Comparison of ENCODE assay signal across 23 cellular contexts in the genomic region with DNA sequence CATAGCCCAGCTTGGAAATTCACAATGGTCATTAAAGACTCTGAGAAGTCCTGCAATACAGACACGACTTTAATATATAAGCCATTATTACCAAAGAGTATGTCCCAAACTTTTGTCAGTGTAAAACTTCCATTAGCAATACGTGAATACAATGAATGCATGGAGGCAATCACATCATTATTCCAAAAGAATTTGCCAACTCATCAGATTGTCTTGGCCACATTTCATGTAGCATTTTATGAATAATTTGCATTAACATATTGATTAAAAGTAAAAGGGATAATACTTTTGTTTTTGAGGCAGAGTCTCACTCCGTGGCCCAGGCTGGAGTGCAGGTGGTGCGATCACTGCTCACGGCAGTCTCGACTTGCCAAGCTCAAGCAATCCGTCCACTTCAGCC. TPM values are rescaled to one million over a fixed set of nuclear protein-coding genes. Genes with fewer than 3 reads are reported as not detected.
DNase-seq lines count a peak whose midpoint lies in the region; ATAC-seq, FAIRE-seq and TF ChIP-seq lines count a peak whose summit lies in the region.
"Had no signal": no experiment of that assay in that cellular context is flagged by ENCODE, and none has a peak within 500 bp of the region (broad histone marks: within the 10 kb centered on the region; RNA-seq: fewer than 3 reads in every experiment).

No MANE protein-coding gene starts in this region.

- no peak for TF ChIP-seq CTCF in A549 (IDR thresholded peaks at IDR 0.05)
- TF ChIP-seq CTCF in K562 (IDR thresholded peaks at IDR 0.05 in 2 of 3, conservative IDR thresholded peaks at IDR 0.05 in 1 of 3; ENCODE audit: insufficient read depth in 2 of 3, low read depth in 1 of 3, low read length in 3 of 3) = no peak

- no peaks in the 10 kb centered on the region for H3K9me1 ChIP-seq in K562 (ENCODE audit: control insufficient read depth, insufficient read depth, low read length)

- H4K20me1 ChIP-seq in K562 (replicated peaks; ENCODE audit: control insufficient read depth, insufficient read depth, low read length) = no peaks in the 10 kb centered on the region
- H4K20me1 ChIP-seq: BLaER1 had no signal

- no peaks in the 10 kb centered on the region for H3K79me2 ChIP-seq in K562 (ENCODE audit: control insufficient read depth, insufficient read depth, low read length)

- in situ Hi-C loops in K562 (cut with MboI) = no loop called here

- CTCF ChIA-PET in A549 (lab: Yijun Ruan, JAX) = interaction anchor here (1.0 to 2.3 kb wide), 2 partner anchors 14 to 37 kb away, joined by 3 to 5 read pairs; no protein-coding TSS in a partner anchor
- CTCF ChIA-PET in K562 (lab: Yijun Ruan, JAX; ENCODE audit: low intra/inter-chr PET ratio) = no interaction called here

- H3K27me3 ChIP-seq in K562 (ENCODE audit: control insufficient read depth in 2 of 2, insufficient read depth in 2 of 2, low read length in 2 of 2) = peaks cover 14 to 15% of the 10 kb centered on the region in 2 experiments
- H3K27me3 ChIP-seq: BE2C, BLaER1 had no signal

- H3K27me3 Mint-ChIP-seq in activated CD4-positive, alpha-beta T cell treated with anti-CD3 and anti-CD28 coated beads, Interleukin-2, amount 10 ng/mL, durations not matched to agents 24 days and 14 days = peaks cover 1% of the 10 kb centered on the region
- H3K27me3 Mint-ChIP-seq: CD4-positive, alpha-beta memory T cell had no signal

- ATAC-seq in A549 = no peak
- no peak for ATAC-seq in K562

- H3K9me3 ChIP-seq in A549 (no peaks in the 10 kb centered on the region), K562 (replicated peaks; ENCODE audit: control insufficient read depth, insufficient read depth, low read depth, low read length) (no peaks in the 10 kb centered on the region)
- H3K9me3 ChIP-seq: BE2C, BLaER1 had no signal

- no peak overlapping the region for H3K4me3 Mint-ChIP-seq in activated CD4-positive, alpha-beta T cell treated with anti-CD3 and anti-CD28 coated beads, Interleukin-2, amount 10 ng/mL, durations not matched to agents 24 days and 14 days
- H3K4me3 Mint-ChIP-seq: CD14-positive monocyte; CD4-positive, alpha-beta memory T cell; CD4-positive, CD25-positive, alpha-beta regulatory T cell; CD8-positive, alpha-beta memory T cell had no signal

- FAIRE-seq in A549 (lab: Jason Lieb, UNC) = no peak
- FAIRE-seq in K562 (lab: Jason Lieb, UNC) = no peak
- FAIRE-seq: G401.6, GM12891, GM19239 had no signal

- TF ChIP-seq RAD21 in A549 (conservative IDR thresholded peaks at IDR 0.05 in 1 of 2, IDR thresholded peaks at IDR 0.05 in 1 of 2) (no peak), K562 (CRISPR knock-in tag; conservative IDR thresholded peaks at IDR 0.05 in 1 of 2, IDR thresholded peaks at IDR 0.05 in 1 of 2) (no peak)

- no peaks in the 10 kb centered on the region for H3K36me3 ChIP-seq in K562 (ENCODE audit: control insufficient read depth, insufficient read depth, low read length)
- H3K36me3 ChIP-seq: BE2C had no signal

- no peaks in the 10 kb centered on the region for H3K9me3 Mint-ChIP-seq in activated CD4-positive, alpha-beta T cell treated with anti-CD3 and anti-CD28 coated beads, Interleukin-2, amount 10 ng/mL, durations not matched to agents 24 days and 14 days
- H3K9me3 Mint-ChIP-seq: CD4-positive, alpha-beta memory T cell; CD4-positive, CD25-positive, alpha-beta regulatory T cell; CD8-positive, alpha-beta memory T cell had no signal

- H3K4me1 ChIP-seq in A549 (no peaks in the 10 kb centered on the region), K562 (replicated peaks in 1 of 2; ENCODE audit: control insufficient read depth in 2 of 2, insufficient read depth in 2 of 2, low read length in 2 of 2) (no peaks in the 10 kb centered on the region)
- H3K4me1 ChIP-seq: BE2C, BLaER1 had no signal

- H2AFZ ChIP-seq in K562 (ENCODE audit: low read depth, low read length) = no peak overlapping the region

- TF ChIP-seq EP300 in A549 (IDR thresholded peaks at IDR 0.05) = no peak
- TF ChIP-seq EP300 in K562 (IDR thresholded peaks at IDR 0.05; ENCODE audit: low read length) = no peak

- no peaks in the 10 kb centered on the region for H3K4me1 Mint-ChIP-seq in activated CD4-positive, alpha-beta T cell treated with anti-CD3 and anti-CD28 coated beads, Interleukin-2, amount 10 ng/mL, durations not matched to agents 24 days and 14 days

- H3K27ac Mint-ChIP-seq in activated CD4-positive, alpha-beta T cell treated with anti-CD3 and anti-CD28 coated beads, Interleukin-2, amount 10 ng/mL, durations not matched to agents 24 days and 14 days = no peak overlapping the region
- H3K27ac Mint-ChIP-seq: CD14-positive monocyte; CD4-positive, alpha-beta memory T cell; CD4-positive, CD25-positive, alpha-beta regulatory T cell had no signal

- H3K4me2 ChIP-seq in A549 (no peak overlapping the region), K562 (ENCODE audit: insufficient read depth, low read length) (no peak overlapping the region)
- H3K4me2 ChIP-seq: BLaER1 had no signal

- H3K36me3 Mint-ChIP-seq in activated CD4-positive, alpha-beta T cell treated with anti-CD3 and anti-CD28 coated beads, Interleukin-2, amount 10 ng/mL, durations not matched to agents 24 days and 14 days (ENCODE audit: low read depth) = peaks cover 2% of the 10 kb centered on the region
- H3K36me3 Mint-ChIP-seq: CD4-positive, alpha-beta memory T cell; CD4-positive, CD25-positive, alpha-beta regulatory T cell had no signal

- intact Hi-C loops in activated CD4-positive, alpha-beta T cell treated with anti-CD3 and anti-CD28 coated beads, Interleukin-2, amount 10 ng/mL, durations not matched to agents 24 days and 14 days (cut with micrococcal nuclease) = no loop called here
- intact Hi-C loops in K562 (cut with micrococcal nuclease) = no loop called here

- no peak overlapping the region for H3K9ac ChIP-seq in K562 (ENCODE audit: insufficient read depth in 1 of 2, low read depth in 2 of 2, low read length in 2 of 2)
- H3K9ac ChIP-seq: BLaER1 had no signal

- H3K4me3 ChIP-seq in A549 (no peak overlapping the region), K562 (no peak overlapping the region)
- H3K4me3 ChIP-seq: BLaER1 had no signal

- H3K27ac ChIP-seq in A549 = no peak overlapping the region
- no peak overlapping the region for H3K27ac ChIP-seq in K562 (ENCODE audit: extremely low read depth, low read depth, low read length)
- H3K27ac ChIP-seq: 22Rv1, BLaER1 had no signal

- BruUV-seq in K562 (replicated peaks; lab: Mats Ljungman, UMichigan) = no TSS peak

- no peak for TF ChIP-seq POLR2A in A549 (IDR thresholded peaks at IDR 0.05; ENCODE audit: low read length)
- TF ChIP-seq POLR2A in K562 (conservative IDR thresholded peaks at IDR 0.05) = no peak

- peak; percentile 7 for DNase-seq in activated CD4-positive, alpha-beta T cell treated with anti-CD3 and anti-CD28 coated beads, Interleukin-2, amount 10 ng/mL, durations not matched to agents 24 days and 14 days
- no peak for DNase-seq in activated CD4-positive, alpha-beta T cell treated with anti-CD3 and anti-CD28 coated beads, Interleukin-2, amount 50 U/mL, for 1 hour
- DNase-seq in A549 (ENCODE audit: low read depth in 1 of 2, low spot score in 1 of 2) (no peak), K562 (ENCODE audit: extremely low read depth in 1 of 4, low spot score in 3 of 4) (no peak), DMS53 (lab: John Stamatoyannopoulos, UW) (no peak), NCI-H2081 (lab: John Stamatoyannopoulos, UW) (no peak)
- DNase-seq: ACHN; BE2C; C1 segment of cervical spinal cord; CD4-positive, alpha-beta memory T cell; CD4-positive, CD25-positive, alpha-beta regulatory T cell; CD8-positive, alpha-beta memory T cell; COR-L47; DMS 273 treated with DMSO at 0.1 percent for 48 hours; DMS153; DMS79 treated with DMSO at 0.1 percent for 48 hours; GF-D8 had no signal

- POLR2A ChIA-PET in A549 (lab: Yijun Ruan, JAX) = no interaction called here
- POLR2A ChIA-PET in K562 (lab: Yijun Ruan, JAX) = no interaction called here

- WGBS in A549 (ENCODE audit: missing lambda C conversion rate) = 76% methylated on average over 7 of the region's 7 CpGs
- 31% methylated on average over 7 of the region's 7 CpGs for WGBS in K562 (ENCODE audit: insufficient coverage, low coverage, missing lambda C conversion rate)

TF ChIP-seq in A549, 52 proteins besides CTCF, POLR2A, EP300 and RAD21:
- TF ChIP-seq TFCP2L1 (CRISPR knock-in tag; IDR thresholded peaks at IDR 0.05) (no peak), MAFK (IDR thresholded peaks at IDR 0.05; ENCODE audit: partially characterized antibody) (peak; percentile 86)

TF ChIP-seq in K562, 482 proteins besides CTCF, POLR2A, EP300 and RAD21 (continues in another document):
- TF ChIP-seq RHOXF2B (CRISPR knock-in tag; conservative IDR thresholded peaks at IDR 0.05) = no peak
- no peak for TF ChIP-seq OTX1 (CRISPR knock-in tag; IDR thresholded peaks at IDR 0.05)
- TF ChIP-seq ZNF316 (IDR thresholded peaks at IDR 0.05) = peak; percentile 85
- TF ChIP-seq NR1H2 (CRISPR knock-in tag; IDR thresholded peaks at IDR 0.05) = no peak
- TF ChIP-seq MAFF (IDR thresholded peaks at IDR 0.05; ENCODE audit: low read length) = peak; percentile 74
- TF ChIP-seq ZNF239 (CRISPR knock-in tag; IDR thresholded peaks at IDR 0.05) = peak; percentile 77

RNA-seq across cellular contexts. Expression of a gene that starts 7.9 kb away (rescaled TPM):
- total RNA-seq in activated CD4-positive, alpha-beta T cell treated with anti-CD3 and anti-CD28 coated beads, Interleukin-2, amount 10 ng/mL, durations not matched to agents 24 days and 14 days = 259 and 273 TPM in 2 replicates
- polyA plus RNA-seq in A549 (2011; rRNA removed) (47.8 and 89.1 TPM in 2 replicates), A549 (2017; fragmentation: RNase III; extraction: RNeasy Plus Mini Kit Qiagen cat#74134 plus additional on column Dnase treatment) (105 to 114 TPM (median 110 TPM) in 3 replicates), K562 (2011; rRNA removed) (73.2 and 94.9 TPM in 2 replicates), K562 (2014; fragmentation: Illumina TruSeq; extraction: Trizol) (111 and 112 TPM in 2 replicates), K562 (2014; fragmentation: Nextera tagmentation; extraction: Ambion mirVana) (10 to 100 TPM; 13.9 to 16.7 TPM), K562 (2014; rRNA removed) (124 and 139 TPM in 2 replicates)
- polyA plus RNA-seq in A549 (2012; cell fraction: cytosol; rRNA removed) = 49.2 and 53.0 TPM in 2 replicates
- polyA plus RNA-seq in A549 (2012; cell fraction: nucleus; rRNA removed) = 38.5 and 48.3 TPM in 2 replicates
- polyA minus RNA-seq in A549 (2011; rRNA and poly(A)+ RNA removed) = 6.9 and 7.0 TPM in 2 replicates
- 37.5 and 40.5 TPM in 2 replicates for total RNA-seq in K562 (2011; cell fraction: chromatin; rRNA removed; ENCODE audit: low replicate concordance)
- 17.5 and 34.1 TPM in 2 replicates for total RNA-seq in K562 (2011; cell fraction: nucleolus; rRNA removed)
- total RNA-seq in K562 (2011; cell fraction: nucleoplasm; rRNA removed) = 25.6 and 36.2 TPM in 2 replicates
- total RNA-seq in K562 (2014; rRNA removed) (93.1 and 104 TPM in 2 replicates), K562 (2014; rRNA removed; fragmentation: Illumina TruSeq; extraction: Trizol) (96.7 and 126 TPM in 2 replicates), K562 (2015; rRNA removed; fragmentation: Illumina TruSeq; extraction: Trizol) (76.0 and 81.4 TPM in 2 replicates), K562 (2021) (235 TPM in 2 replicates)
- 59.1 and 96.2 TPM in 2 replicates for polyA plus RNA-seq in K562 (2011; cell fraction: cytosol; rRNA removed)
- polyA plus RNA-seq in K562 (2011; cell fraction: nucleus; rRNA removed) = 77.0 and 84.4 TPM in 2 replicates
- 132 and 177 TPM in 2 replicates for polyA plus RNA-seq in K562 (2012)
- 37.0 and 42.3 TPM in 2 replicates for polyA minus RNA-seq in K562 (2011; rRNA and poly(A)+ RNA removed)
- polyA minus RNA-seq in K562 (2011; cell fraction: cytosol; rRNA and poly(A)+ RNA removed) = 53.9 and 58.8 TPM in 2 replicates
- 30.0 and 41.5 TPM in 2 replicates for polyA minus RNA-seq in K562 (2011; cell fraction: nucleus; rRNA and poly(A)+ RNA removed)
